Comparison of ENCODE assay signal across 28 cellular contexts in the genomic region with DNA sequence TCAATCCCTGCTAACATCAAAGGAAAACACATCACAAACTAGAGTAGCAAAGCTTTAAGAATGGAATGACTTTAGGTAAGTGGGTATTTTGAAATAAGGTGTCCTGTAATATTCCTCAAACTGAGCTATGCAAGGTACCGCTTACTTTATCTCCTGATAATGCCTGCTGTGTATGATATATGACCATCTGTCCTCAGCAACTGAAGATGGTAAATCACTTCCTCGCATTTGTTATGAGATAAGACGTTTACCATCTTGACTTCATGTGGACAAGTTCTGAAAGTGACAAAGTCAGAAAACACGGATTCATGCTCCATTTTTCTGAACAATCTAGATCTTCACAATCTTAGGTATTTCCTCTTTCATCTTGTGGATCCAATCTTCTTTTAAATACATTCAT.
"Had no signal": no experiment of that assay in that cellular context is flagged by ENCODE, and none has a peak within 500 bp of the region (broad histone marks: within the 10 kb centered on the region; RNA-seq: fewer than 3 reads in every experiment).

No MANE protein-coding gene starts in this region.

- H2AFZ ChIP-seq: hepatocyte had no signal

- H3K36me3 ChIP-seq: colonic mucosa, esophagus muscularis mucosa, esophagus squamous epithelium, gastrocnemius medialis, gastroesophageal sphincter, heart left ventricle, heart right ventricle had no signal

- H3K4me1 ChIP-seq: colonic mucosa, esophagus squamous epithelium had no signal

- ATAC-seq: effector memory CD8-positive, alpha-beta T cell; esophagus mucosa; foreskin keratinocyte; gastrocnemius medialis; gastroesophageal sphincter; heart left ventricle; heart right ventricle had no signal

- H3K27ac ChIP-seq: colonic mucosa, coronary artery, dorsolateral prefrontal cortex, epithelial cell of prostate, esophagus muscularis mucosa, esophagus squamous epithelium, foreskin keratinocyte, gastrocnemius medialis, gastroesophageal sphincter, heart left ventricle, heart right ventricle, hepatocyte had no signal

- DNase-seq: colonic mucosa; cortex of kidney; dermis blood vessel endothelial cell; dorsolateral prefrontal cortex; effector CD4-positive, alpha-beta T cell; effector CD8-positive, alpha-beta T cell; effector memory CD4-positive, alpha-beta T cell; effector memory CD8-positive, alpha-beta T cell; endodermal cell; erythroblast; esophagus squamous epithelium; foreskin fibroblast; foreskin keratinocyte; foreskin melanocyte; gastrocnemius medialis; glutamatergic neuron; head of caudate nucleus; heart left ventricle; heart right ventricle had no signal

- H3K4me2 ChIP-seq: hepatocyte had no signal

- H3K79me2 ChIP-seq: hepatocyte had no signal

- H3K4me3 ChIP-seq: colonic mucosa, coronary artery, dorsolateral prefrontal cortex, esophagus muscularis mucosa, esophagus squamous epithelium, gastrocnemius medialis, gastroesophageal sphincter, heart left ventricle, heart right ventricle, hepatocyte had no signal

- H3K27me3 ChIP-seq: colonic mucosa, esophagus muscularis mucosa, foreskin keratinocyte, gastrocnemius medialis, gastroesophageal sphincter, heart left ventricle, heart right ventricle, hepatocyte had no signal

- FAIRE-seq: endometrium, endothelial cell of umbilical vein, frontal cortex had no signal

- H3K9me3 ChIP-seq: colonic mucosa, esophagus muscularis mucosa, esophagus squamous epithelium, gastrocnemius medialis, gastroesophageal sphincter, heart left ventricle, heart right ventricle had no signal
